In genomic region chr2:214069254-214069653, GRCh38 we compare ENCODE assay signal across 8 cellular contexts.
A peak's percentile ranks its signal among the peaks of the same experiment; 100 is the strongest.
DNase-seq lines count a peak whose midpoint lies in the region; ATAC-seq and TF ChIP-seq lines count a peak whose summit lies in the region.

No MANE protein-coding gene starts in this region.

- no peak overlapping the region for H3K4me3 ChIP-seq in HEK293 (ENCODE audit: low read depth, low read length)
- peak overlapping the region; percentile 20 to 31 for H3K4me3 ChIP-seq in Panc1 (ENCODE audit: low read depth in 2 of 2, low read length in 2 of 2)
- H3K4me3 ChIP-seq in CD4-positive, alpha-beta memory T cell (ENCODE audit: low read length in 2 of 2) = no peak overlapping the region

- no TSS peak for BruUV-seq in Panc1 (replicated peaks; lab: Mats Ljungman, UMichigan)

- H3K4me1 ChIP-seq in HEK293 (ENCODE audit: control insufficient read depth, insufficient read depth, low read length) (no peaks in the 10 kb centered on the region), Panc1 (ENCODE audit: control insufficient read depth, insufficient read depth, low read length) (peaks cover 13% of the 10 kb centered on the region; the same call in 1 of the 2 replicates)
- H3K4me1 ChIP-seq in CD4-positive, alpha-beta memory T cell (ENCODE audit: insufficient read depth, low read length) = no peaks in the 10 kb centered on the region

- no peaks in the 10 kb centered on the region for H3K36me3 Mint-ChIP-seq in CD4-positive, alpha-beta memory T cell

- TF ChIP-seq CTCF in HEK293 (tag by site-specific recombination; IDR thresholded peaks at IDR 0.05) (no peak), Panc1 (IDR thresholded peaks at IDR 0.05) (no peak)

- no peak overlapping the region for H3K4me3 Mint-ChIP-seq in CD4-positive, alpha-beta memory T cell

- DNase-seq in DMS53 (lab: John Stamatoyannopoulos, UW) (peak; percentile 61), Panc1 (ENCODE audit: low read depth, low spot score) (peak; percentile 87), globus pallidus (ENCODE audit: low spot score) (peak; percentile 54), NCI-H2107 (lab: John Stamatoyannopoulos, UW) (no peak)
- DNase-seq in CD4-positive, alpha-beta memory T cell = no peak
- DNase-seq in effector CD4-positive, alpha-beta T cell = no peak

- H3K27ac ChIP-seq in HEK293 (ENCODE audit: extremely low read depth, low read depth, low read length) (no peak overlapping the region), Panc1 (ENCODE audit: low read length) (peak overlapping the region; percentile 51)
- no peak overlapping the region for H3K27ac ChIP-seq in CD4-positive, alpha-beta memory T cell (ENCODE audit: low read depth, low read length)

- CTCF ChIA-PET in HEK293 (lab: Yijun Ruan, JAX) = no interaction called here
- CTCF ChIA-PET in Panc1 (lab: Charles Lee) = no interaction called here
- CTCF ChIA-PET in CD4-positive, alpha-beta memory T cell (lab: Charles Lee; ENCODE audit: partially characterized antibody) = no interaction called here

- H3K4me1 Mint-ChIP-seq in CD4-positive, alpha-beta memory T cell = no peaks in the 10 kb centered on the region

- in situ Hi-C loops in Panc1 (cut with HindIII; ENCODE audit: low pct_unique_long_range_greater_than_20kb, low sequenced_read_pairs) = no loop called here

- no peak overlapping the region for H3K27ac Mint-ChIP-seq in CD4-positive, alpha-beta memory T cell

- POLR2A ChIA-PET in HEK293 (lab: Yijun Ruan, JAX) = no interaction called here
- POLR2A ChIA-PET in Panc1 (lab: Charles Lee) = no interaction called here
- POLR2A ChIA-PET in CD4-positive, alpha-beta memory T cell (lab: Charles Lee; ENCODE audit: partially characterized antibody) = no interaction called here

- H3K9me3 Mint-ChIP-seq in CD4-positive, alpha-beta memory T cell = no peaks in the 10 kb centered on the region

- intact Hi-C loops in Panc1 (cut with micrococcal nuclease; ENCODE audit: unreplicated experiment) = no loop called here
- intact Hi-C loops in CD4-positive, alpha-beta memory T cell (cut with micrococcal nuclease) = no loop called here

- H3K27me3 ChIP-seq in Panc1 (ENCODE audit: control insufficient read depth, insufficient read depth, low read length) = no peaks in the 10 kb centered on the region
- no peaks in the 10 kb centered on the region for H3K27me3 ChIP-seq in CD4-positive, alpha-beta memory T cell (ENCODE audit: insufficient read depth, low read length)

- no peaks in the 10 kb centered on the region for H3K27me3 Mint-ChIP-seq in CD4-positive, alpha-beta memory T cell

- ATAC-seq in Panc1 = peak; percentile 100
- ATAC-seq in HG03045 (IDR thresholded peaks at IDR 0.05; ENCODE audit: unreplicated experiment) = no peak

- H3K36me3 ChIP-seq in HEK293 (ENCODE audit: control insufficient read depth in 2 of 2, insufficient read depth in 1 of 2, low read length in 2 of 2) (no peaks in the 10 kb centered on the region), Panc1 (ENCODE audit: control insufficient read depth, insufficient read depth, low read length) (no peaks in the 10 kb centered on the region)
- no peaks in the 10 kb centered on the region for H3K36me3 ChIP-seq in CD4-positive, alpha-beta memory T cell (ENCODE audit: insufficient read depth, low read length)

- H3K9me3 ChIP-seq in HEK293 (ENCODE audit: control insufficient read depth, insufficient read depth, low read depth, low read length) = no peaks in the 10 kb centered on the region
- H3K9me3 ChIP-seq in Panc1 (ENCODE audit: control insufficient read depth, insufficient read depth, low read depth, low read length) = no peaks in the 10 kb centered on the region
- no peaks in the 10 kb centered on the region for H3K9me3 ChIP-seq in CD4-positive, alpha-beta memory T cell (ENCODE audit: control insufficient read depth in 1 of 2, low read length in 2 of 2)

TF ChIP-seq in HEK293, 187 proteins besides CTCF, POLR2A, EP300 and RAD21:
- peak; percentile 55; the same call in 1 of the 2 replicates for TF ChIP-seq TRIM28 (IDR thresholded peaks at IDR 0.05; ENCODE audit: borderline replicate concordance, low read length)
- no peak for TF ChIP-seq HIC1 (tag by site-specific recombination; IDR thresholded peaks at IDR 0.05)
- TF ChIP-seq ZNF184 (tag by site-specific recombination; IDR thresholded peaks at IDR 0.05) = peak; percentile 58; the same call in 1 of the 2 replicates

Comparison
In these comparisons a context has a peak if more than half of its experiments do, and no peak if none do; other contexts are left out.
1. DNase-seq: peak in DMS53 (single experiment), Panc1 (single experiment) and globus pallidus (single experiment); none in NCI-H2107 (single experiment), CD4-positive, alpha-beta memory T cell (0 of 5) and effector CD4-positive, alpha-beta T cell (single experiment).
2. H3K4me3 ChIP-seq: peak in Panc1 (2 of 2); none in HEK293 (single experiment) and CD4-positive, alpha-beta memory T cell (0 of 2).